Comparison of ENCODE assay signal across 14 cellular contexts in the genomic region with DNA sequence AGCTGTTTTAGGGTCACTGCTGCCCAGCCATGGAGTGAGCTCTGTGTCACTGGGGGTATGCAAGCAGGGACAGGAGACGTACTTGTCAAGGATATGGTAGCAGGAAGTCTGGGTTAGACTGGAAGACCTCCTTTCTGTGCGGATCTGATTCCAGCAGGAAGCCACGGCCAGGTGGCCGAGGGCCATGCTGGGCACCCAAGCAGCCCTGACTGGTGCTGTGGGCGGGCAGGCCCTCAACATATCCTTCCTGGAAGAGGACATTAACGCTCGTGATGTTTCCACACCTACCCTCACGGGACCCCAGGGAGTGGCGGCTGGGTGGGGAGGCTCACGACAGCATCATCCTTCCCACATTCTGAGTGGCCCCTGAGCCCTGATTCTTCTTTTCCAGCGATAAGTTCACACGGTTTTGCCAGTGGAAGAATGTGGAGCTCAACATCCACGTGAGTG. TPM values are rescaled to one million over a fixed set of nuclear protein-coding genes. Genes with fewer than 3 reads are reported as not detected.
DNase-seq lines count a peak whose midpoint lies in the region; ATAC-seq lines count a peak whose summit lies in the region.
"Had no signal": no experiment of that assay in that cellular context is flagged by ENCODE, and none has a peak within 500 bp of the region (broad histone marks: within the 10 kb centered on the region; RNA-seq: fewer than 3 reads in every experiment).

No MANE protein-coding gene starts in this region.

- no peaks in the 10 kb centered on the region for H3K9me3 Mint-ChIP-seq in activated T-cell treated with anti-CD3 and anti-CD28 coated beads, Interleukin-2, amount 50 U/mL, for 24 hours
- H3K9me3 Mint-ChIP-seq in activated CD4-positive, alpha-beta memory T cell treated with anti-CD3 and anti-CD28 coated beads, Interleukin-2, amount 10 ng/mL, durations not matched to agents 7 days and 5 days, result no peaks in the 10 kb centered on the region
- H3K9me3 Mint-ChIP-seq in stimulated activated naive CD8-positive, alpha-beta T cell treated with anti-CD3 and anti-CD28 coated beads, Interleukin-15, Interleukin-2, amounts not matched to agents 100 ng/mL and 50 ng/mL, for 24 hours, result no peaks in the 10 kb centered on the region

- no peaks in the 10 kb centered on the region for H3K27me3 ChIP-seq in layer of hippocampus (ENCODE audit: control insufficient read depth, insufficient read depth, low read length)
- H3K27me3 ChIP-seq: vagina had no signal

- H3K36me3 Mint-ChIP-seq in activated T-cell treated with anti-CD3 and anti-CD28 coated beads, Interleukin-2, amount 50 U/mL, for 24 hours (ENCODE audit: low read depth), result peaks cover 97% of the 10 kb centered on the region
- peaks cover 77% of the 10 kb centered on the region for H3K36me3 Mint-ChIP-seq in activated CD4-positive, alpha-beta memory T cell treated with anti-CD3 and anti-CD28 coated beads, Interleukin-2, amount 10 ng/mL, durations not matched to agents 7 days and 5 days (ENCODE audit: low read depth)
- H3K36me3 Mint-ChIP-seq in stimulated activated naive CD8-positive, alpha-beta T cell treated with anti-CD3 and anti-CD28 coated beads, Interleukin-15, Interleukin-2, amounts not matched to agents 100 ng/mL and 50 ng/mL, for 24 hours (ENCODE audit: low read depth), result peaks cover 49% of the 10 kb centered on the region

- CTCF ChIA-PET in activated CD4-positive, alpha-beta memory T cell treated with anti-CD3 and anti-CD28 coated beads, Interleukin-2, amount 10 ng/mL, durations not matched to agents 7 days and 5 days (lab: Charles Lee), result interaction anchor here (1.7 kb wide), 1 partner anchor 18 kb away, joined by 3 read pairs; no protein-coding TSS in a partner anchor

- peaks cover 62% of the 10 kb centered on the region for H3K4me1 Mint-ChIP-seq in activated T-cell treated with anti-CD3 and anti-CD28 coated beads, Interleukin-2, amount 50 U/mL, for 24 hours (ENCODE audit: low read depth)
- H3K4me1 Mint-ChIP-seq in activated CD4-positive, alpha-beta memory T cell treated with anti-CD3 and anti-CD28 coated beads, Interleukin-2, amount 10 ng/mL, durations not matched to agents 7 days and 5 days, result peaks cover 65% of the 10 kb centered on the region
- H3K4me1 Mint-ChIP-seq in stimulated activated naive CD8-positive, alpha-beta T cell treated with anti-CD3 and anti-CD28 coated beads, Interleukin-15, Interleukin-2, amounts not matched to agents 100 ng/mL and 50 ng/mL, for 24 hours (ENCODE audit: low read depth), result peaks cover 60% of the 10 kb centered on the region

- H3K27ac ChIP-seq in layer of hippocampus (ENCODE audit: low read depth, low read length), result peak overlapping the region; percentile 12
- H3K27ac ChIP-seq: vagina had no signal

- no peak for ATAC-seq in GM18868 (IDR thresholded peaks at IDR 0.05; ENCODE audit: unreplicated experiment)
- no peak for ATAC-seq in GM18498 (IDR thresholded peaks at IDR 0.05; ENCODE audit: unreplicated experiment)
- ATAC-seq: right cardiac atrium had no signal

- no peak overlapping the region for H3K4me3 Mint-ChIP-seq in activated T-cell treated with anti-CD3 and anti-CD28 coated beads, Interleukin-2, amount 50 U/mL, for 24 hours
- no peak overlapping the region for H3K4me3 Mint-ChIP-seq in activated CD4-positive, alpha-beta memory T cell treated with anti-CD3 and anti-CD28 coated beads, Interleukin-2, amount 10 ng/mL, durations not matched to agents 7 days and 5 days
- no peak overlapping the region for H3K4me3 Mint-ChIP-seq in stimulated activated naive CD8-positive, alpha-beta T cell treated with anti-CD3 and anti-CD28 coated beads, Interleukin-15, Interleukin-2, amounts not matched to agents 100 ng/mL and 50 ng/mL, for 24 hours

- DNase-seq in activated T-cell treated with anti-CD3 and anti-CD28 coated beads, Interleukin-2, amount 50 U/mL, for 24 hours, result no peak
- no peak for DNase-seq in activated T-cell treated with anti-CD3 and anti-CD28 coated beads for 4 hours
- DNase-seq in activated CD4-positive, alpha-beta memory T cell treated with anti-CD3 and anti-CD28 coated beads, Interleukin-2, amount 10 ng/mL, durations not matched to agents 7 days and 5 days, result no peak
- DNase-seq in cerebellum (ENCODE audit: low spot score), result no peak
- DNase-seq: activated CD8-positive, alpha-beta memory T cell treated with anti-CD3 and anti-CD28 coated beads, Interleukin-2, amount 50 U/mL, for 4 hours; KG1; NCI-H2171 treated with DMSO at 0.1 percent for 48 hours; T1000 had no signal

- POLR2A ChIA-PET in activated CD4-positive, alpha-beta memory T cell treated with anti-CD3 and anti-CD28 coated beads, Interleukin-2, amount 10 ng/mL, durations not matched to agents 7 days and 5 days (lab: Charles Lee), result interaction anchor here (1.7 to 14.4 kb wide), 5 partner anchors 8 to 37 kb away, joined by 4 to 494 read pairs (median 15); partner anchors contain the start of genes ANKRD13D, GRK2 and SSH3

- H3K27ac Mint-ChIP-seq in activated T-cell treated with anti-CD3 and anti-CD28 coated beads, Interleukin-2, amount 50 U/mL, for 24 hours, result peak overlapping the region; percentile 89
- peak overlapping the region; percentile 93 for H3K27ac Mint-ChIP-seq in activated CD4-positive, alpha-beta memory T cell treated with anti-CD3 and anti-CD28 coated beads, Interleukin-2, amount 10 ng/mL, durations not matched to agents 7 days and 5 days
- H3K27ac Mint-ChIP-seq in stimulated activated naive CD8-positive, alpha-beta T cell treated with anti-CD3 and anti-CD28 coated beads, Interleukin-15, Interleukin-2, amounts not matched to agents 100 ng/mL and 50 ng/mL, for 24 hours, result peak overlapping the region; percentile 79

- H3K27me3 Mint-ChIP-seq in activated T-cell treated with anti-CD3 and anti-CD28 coated beads, Interleukin-2, amount 50 U/mL, for 24 hours, result no peaks in the 10 kb centered on the region
- no peaks in the 10 kb centered on the region for H3K27me3 Mint-ChIP-seq in activated CD4-positive, alpha-beta memory T cell treated with anti-CD3 and anti-CD28 coated beads, Interleukin-2, amount 10 ng/mL, durations not matched to agents 7 days and 5 days
- no peaks in the 10 kb centered on the region for H3K27me3 Mint-ChIP-seq in stimulated activated naive CD8-positive, alpha-beta T cell treated with anti-CD3 and anti-CD28 coated beads, Interleukin-15, Interleukin-2, amounts not matched to agents 100 ng/mL and 50 ng/mL, for 24 hours

RNA-seq across cellular contexts. Expression of gene ANKRD13D, which starts 8.7 kb away (rescaled TPM):
- total RNA-seq in activated CD4-positive, alpha-beta memory T cell treated with anti-CD3 and anti-CD28 coated beads, Interleukin-2, amount 10 ng/mL, durations not matched to agents 7 days and 5 days, result 100 to 1,000 TPM; 157 to 163 TPM
- total RNA-seq in cerebellum, result 31.1 TPM

RNA-seq across cellular contexts. Expression of gene GRK2, which starts 14.1 kb away (rescaled TPM):
- total RNA-seq in activated CD4-positive, alpha-beta memory T cell treated with anti-CD3 and anti-CD28 coated beads, Interleukin-2, amount 10 ng/mL, durations not matched to agents 7 days and 5 days, result 100 to 1,000 TPM; 333 to 338 TPM
- total RNA-seq in cerebellum, result 32.6 TPM

RNA-seq across cellular contexts. Expression of gene SSH3, which starts 23.0 kb away (rescaled TPM):
- 10 to 100 TPM; 15.4 to 19.0 TPM for total RNA-seq in activated CD4-positive, alpha-beta memory T cell treated with anti-CD3 and anti-CD28 coated beads, Interleukin-2, amount 10 ng/mL, durations not matched to agents 7 days and 5 days
- 3.4 TPM for total RNA-seq in cerebellum
